9 cellular contexts compared by ENCODE assay signal in the genomic region with DNA sequence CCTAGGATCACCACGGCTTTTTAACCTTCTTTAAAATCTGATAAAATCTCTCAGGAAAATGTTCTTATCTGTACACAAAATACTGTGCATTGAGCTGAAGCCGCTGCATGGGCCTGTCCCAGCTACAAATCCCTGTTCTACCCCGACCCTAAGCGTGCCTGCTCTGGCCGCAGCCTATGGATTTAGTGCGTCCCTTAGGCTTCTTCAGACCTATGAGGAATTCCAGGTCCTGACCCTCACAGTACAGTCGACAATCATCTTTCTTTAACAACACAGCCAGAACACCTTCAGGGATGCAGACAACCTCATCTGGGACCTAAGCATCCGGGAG. TPM values are rescaled to one million over a fixed set of nuclear protein-coding genes. Genes with fewer than 3 reads are reported as not detected.
DNase-seq lines count a peak whose midpoint lies in the region; ATAC-seq and TF ChIP-seq lines count a peak whose summit lies in the region.
"Had no signal": no experiment of that assay in that cellular context is flagged by ENCODE, and none has a peak within 500 bp of the region (broad histone marks: within the 10 kb centered on the region; RNA-seq: fewer than 3 reads in every experiment).

No MANE protein-coding gene starts in this region.

- peak overlapping the region; percentile 36 for H3K4me3 ChIP-seq in CD8-positive, alpha-beta T cell (ENCODE audit: low read depth, low read length)

- CTCF ChIA-PET in CD8-positive, alpha-beta T cell (lab: Charles Lee): interaction anchor here (1.2 to 2.8 kb wide), 3 partner anchors 12 to 121 kb away, joined by 3 to 10 read pairs (median 5); partner anchors contain the start of gene ATAD2B

- H3K4me3 Mint-ChIP-seq in CD8-positive, alpha-beta T cell: peak overlapping the region; percentile 93
- peak overlapping the region; percentile 99 for H3K4me3 Mint-ChIP-seq in activated naive CD8-positive, alpha-beta T cell treated with anti-CD3 and anti-CD28 coated beads, Interleukin-2, amount 10 ng/mL, durations not matched to agents 7 days and 5 days
- H3K4me3 Mint-ChIP-seq in natural killer cell: peak overlapping the region; percentile 99

- POLR2A ChIA-PET in CD8-positive, alpha-beta T cell (lab: Charles Lee): interaction anchor here (1.1 to 2.3 kb wide), 6 partner anchors 10 to 121 kb away, joined by 4 to 30 read pairs (median 8); partner anchors contain the start of genes ATAD2B, SF3B6, TP53I3 and UBXN2A
- POLR2A ChIA-PET in activated naive CD8-positive, alpha-beta T cell treated with anti-CD3 and anti-CD28 coated beads, Interleukin-2, amount 10 ng/mL, durations not matched to agents 7 days and 5 days (lab: Charles Lee): interaction anchor here (0.6 to 4.5 kb wide), 14 partner anchors 10 to 313 kb away, joined by 3 to 43 read pairs (median 4); partner anchors contain the start of genes ATAD2B, ITSN2, SF3B6 and TP53I3

- peaks cover 21% of the 10 kb centered on the region for H3K4me1 ChIP-seq in CD8-positive, alpha-beta T cell (ENCODE audit: insufficient read depth, low read length)

- no peak for TF ChIP-seq CTCF in CD8-positive, alpha-beta T cell (IDR thresholded peaks at IDR 0.05)
- no peak for TF ChIP-seq CTCF in natural killer cell (IDR thresholded peaks at IDR 0.05)

- DNase-seq in CD8-positive, alpha-beta T cell: no peak
- no peak for DNase-seq in activated naive CD8-positive, alpha-beta T cell treated with anti-CD3 and anti-CD28 coated beads, Interleukin-2, amount 10 ng/mL, durations not matched to agents 7 days and 5 days
- no peak for DNase-seq in natural killer cell
- DNase-seq in SW480 (ENCODE audit: low spot score): no peak
- no peak for DNase-seq in SKM-1 (lab: John Stamatoyannopoulos, UW; ENCODE audit: unreplicated experiment)
- no peak for DNase-seq in AG20443 (ENCODE audit: low spot score)

- no peaks in the 10 kb centered on the region for H3K27me3 ChIP-seq in CD8-positive, alpha-beta T cell (ENCODE audit: insufficient read depth, low read length)
- H3K27me3 ChIP-seq: thyroid gland had no signal

- peaks cover 3% of the 10 kb centered on the region for H3K36me3 Mint-ChIP-seq in CD8-positive, alpha-beta T cell
- H3K36me3 Mint-ChIP-seq in activated naive CD8-positive, alpha-beta T cell treated with anti-CD3 and anti-CD28 coated beads, Interleukin-2, amount 10 ng/mL, durations not matched to agents 7 days and 5 days: peaks cover 9% of the 10 kb centered on the region
- H3K36me3 Mint-ChIP-seq in natural killer cell: no peaks in the 10 kb centered on the region

- H3K36me3 ChIP-seq in CD8-positive, alpha-beta T cell (ENCODE audit: insufficient read depth, low read length): no peaks in the 10 kb centered on the region
- H3K36me3 ChIP-seq: thyroid gland had no signal

- H3K27ac ChIP-seq in CD8-positive, alpha-beta T cell (ENCODE audit: low read depth, low read length): no peak overlapping the region

- H3K9me3 ChIP-seq in CD8-positive, alpha-beta T cell (ENCODE audit: low read length): no peaks in the 10 kb centered on the region
- H3K9me3 ChIP-seq: thyroid gland had no signal

- H3K27me3 Mint-ChIP-seq in CD8-positive, alpha-beta T cell (ENCODE audit: low read depth): peaks cover 2% of the 10 kb centered on the region
- H3K27me3 Mint-ChIP-seq in activated naive CD8-positive, alpha-beta T cell treated with anti-CD3 and anti-CD28 coated beads, Interleukin-2, amount 10 ng/mL, durations not matched to agents 7 days and 5 days: peaks cover 2% of the 10 kb centered on the region
- H3K27me3 Mint-ChIP-seq in natural killer cell (ENCODE audit: low read depth in 2 of 2): no peaks in the 10 kb centered on the region

- intact Hi-C loops in CD8-positive, alpha-beta T cell (cut with DNase I, micrococcal nuclease): loop anchor here (1.0 to 10.0 kb wide), 7 partner anchors 12 to 1830 kb away; partner anchors contain the start of genes ATAD2B (in 2 of the 2), SF3B6 (in 2 of the 2), ASXL2 (in 1 of the 2) and DTNB (in 1 of the 2)
- intact Hi-C loops in natural killer cell (cut with micrococcal nuclease): loop anchor here (1.0 kb wide), 3 partner anchors 29 to 120 kb away; partner anchors contain the start of genes ATAD2B, SF3B6 and UBXN2A

- peak overlapping the region; percentile 90 for H3K27ac Mint-ChIP-seq in CD8-positive, alpha-beta T cell
- H3K27ac Mint-ChIP-seq in activated naive CD8-positive, alpha-beta T cell treated with anti-CD3 and anti-CD28 coated beads, Interleukin-2, amount 10 ng/mL, durations not matched to agents 7 days and 5 days: peak overlapping the region; percentile 95
- peak overlapping the region; percentile 93 to 94 for H3K27ac Mint-ChIP-seq in natural killer cell

- H3K4me1 Mint-ChIP-seq in CD8-positive, alpha-beta T cell (ENCODE audit: low read depth): peaks cover 35% of the 10 kb centered on the region
- peaks cover 24% of the 10 kb centered on the region for H3K4me1 Mint-ChIP-seq in activated naive CD8-positive, alpha-beta T cell treated with anti-CD3 and anti-CD28 coated beads, Interleukin-2, amount 10 ng/mL, durations not matched to agents 7 days and 5 days
- H3K4me1 Mint-ChIP-seq in natural killer cell: peaks cover 24 to 28% of the 10 kb centered on the region in 2 donors

- no peaks in the 10 kb centered on the region for H3K9me3 Mint-ChIP-seq in CD8-positive, alpha-beta T cell
- H3K9me3 Mint-ChIP-seq in activated naive CD8-positive, alpha-beta T cell treated with anti-CD3 and anti-CD28 coated beads, Interleukin-2, amount 10 ng/mL, durations not matched to agents 7 days and 5 days: no peaks in the 10 kb centered on the region
- no peaks in the 10 kb centered on the region for H3K9me3 Mint-ChIP-seq in natural killer cell

- ATAC-seq in CD8-positive, alpha-beta T cell: no peak
- ATAC-seq in HG02943 (IDR thresholded peaks at IDR 0.05; ENCODE audit: low read depth, unreplicated experiment) (peak; percentile 4), natural killer cell (no peak), GM18505 (IDR thresholded peaks at IDR 0.05; ENCODE audit: unreplicated experiment) (no peak)
- peak; percentile 0 for ATAC-seq in activated naive CD8-positive, alpha-beta T cell treated with anti-CD3 and anti-CD28 coated beads, Interleukin-2, amount 10 ng/mL, durations not matched to agents 7 days and 5 days (ENCODE audit: low read depth)

- TF ChIP-seq POLR2A in GM18505 (IDR thresholded peaks at IDR 0.05; ENCODE audit: borderline replicate concordance, extremely low read depth, insufficient read depth, insufficient read length): no peak

RNA-seq across cellular contexts. Expression of gene WDCP, which starts 0.5 kb away (rescaled TPM):
- total RNA-seq in CD8-positive, alpha-beta T cell: 1 to 10 TPM; 3.7 to 4.8 TPM
- total RNA-seq in activated naive CD8-positive, alpha-beta T cell treated with anti-CD3 and anti-CD28 coated beads, Interleukin-2, amount 10 ng/mL, durations not matched to agents 7 days and 5 days: 10 to 100 TPM; 15.6 to 19.4 TPM
- total RNA-seq in natural killer cell: 10 to 100 TPM in 2 of 3 donors, 1 to 10 TPM in 1; 2.4 to 11.8 (median 11.2) TPM

RNA-seq across cellular contexts. Expression of gene FKBP1B, which starts 1.9 kb away (rescaled TPM):
- total RNA-seq in CD8-positive, alpha-beta T cell: under 1 TPM in 1 of 2 experiments, not detected in 1; 0.28 TPM
- total RNA-seq in activated naive CD8-positive, alpha-beta T cell treated with anti-CD3 and anti-CD28 coated beads, Interleukin-2, amount 10 ng/mL, durations not matched to agents 7 days and 5 days: 1 to 10 TPM; 4.0 to 4.3 TPM
- 1 to 10 TPM; 1.5 to 3.4 (median 3.3) TPM for total RNA-seq in natural killer cell

RNA-seq across cellular contexts. Expression of gene SF3B6, which starts 28.5 kb away (rescaled TPM):
- total RNA-seq in CD8-positive, alpha-beta T cell: 10 to 100 TPM; 69.7 to 78.9 TPM
- total RNA-seq in activated naive CD8-positive, alpha-beta T cell treated with anti-CD3 and anti-CD28 coated beads, Interleukin-2, amount 10 ng/mL, durations not matched to agents 7 days and 5 days: 10 to 100 TPM; 66.5 to 71.2 TPM
- 10 to 100 TPM; 57.2 to 65.1 (median 57.4) TPM for total RNA-seq in natural killer cell

RNA-seq across cellular contexts. Expression of gene TP53I3, which starts 37.0 kb away (rescaled TPM):
- total RNA-seq in CD8-positive, alpha-beta T cell: under 1 TPM in 1 of 2 experiments, not detected in 1; 0.17 TPM
- 1 to 10 TPM; 3.6 to 3.7 TPM for total RNA-seq in activated naive CD8-positive, alpha-beta T cell treated with anti-CD3 and anti-CD28 coated beads, Interleukin-2, amount 10 ng/mL, durations not matched to agents 7 days and 5 days
- 1 to 10 TPM; 1.6 to 2.6 (median 2.0) TPM for total RNA-seq in natural killer cell

RNA-seq across cellular contexts. Expression of gene MFSD2B, which starts 37.8 kb away (rescaled TPM):
- under 1 TPM; 0.47 to 0.68 TPM for total RNA-seq in CD8-positive, alpha-beta T cell
- not detected for total RNA-seq in activated naive CD8-positive, alpha-beta T cell treated with anti-CD3 and anti-CD28 coated beads, Interleukin-2, amount 10 ng/mL, durations not matched to agents 7 days and 5 days
- 1 to 10 TPM in 1 of 3 donors, under 1 TPM in 1, not detected in 1; 0.93 to 1.1 TPM for total RNA-seq in natural killer cell
- total RNA-seq: thyroid gland had no signal

Comparison
In these comparisons a context has a peak if more than half of its experiments do, and no peak if none do; other contexts are left out.
1. ATAC-seq: peak in HG02943 (single experiment) and activated naive CD8-positive, alpha-beta T cell treated with anti-CD3 and anti-CD28 coated beads, Interleukin-2, amount 10 ng/mL, durations not matched to agents 7 days and 5 days (single experiment); none in CD8-positive, alpha-beta T cell (single experiment), natural killer cell (0 of 3) and GM18505 (single experiment).
2. Peak in every context shown above with its lines, with median percentiles within 50 percentile points of each other: H3K27ac Mint-ChIP-seq and H3K4me3 Mint-ChIP-seq.